ENCODE assay signal across 20 cellular contexts in the genomic region with DNA sequence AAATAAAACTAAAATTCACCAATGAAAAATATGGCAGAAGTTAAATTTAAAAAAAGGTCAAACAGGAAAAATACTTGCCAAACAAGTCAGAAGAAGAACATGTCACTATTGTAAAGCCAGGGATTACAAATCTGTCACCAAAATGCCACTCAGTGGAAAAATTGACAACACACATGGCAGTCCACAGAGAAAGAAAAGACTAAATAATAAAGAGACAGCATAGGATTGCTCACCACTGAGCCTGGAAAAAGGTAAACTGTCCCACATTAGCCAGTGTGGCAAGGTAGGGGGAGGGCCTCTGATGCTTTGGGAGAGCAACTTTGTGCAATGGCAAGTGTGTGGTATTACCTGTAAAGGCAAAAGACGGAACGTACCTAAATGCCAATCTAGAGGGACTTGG.
DNase-seq lines count a peak whose midpoint lies in the region; ATAC-seq lines count a peak whose summit lies in the region.
"Had no signal": no experiment of that assay in that cellular context is flagged by ENCODE, and none has a peak within 500 bp of the region (broad histone marks: within the 10 kb centered on the region; RNA-seq: fewer than 3 reads in every experiment).

No MANE protein-coding gene starts in this region.

- H3K27ac Mint-ChIP-seq in activated naive CD4-positive, alpha-beta T cell treated with anti-CD3 and anti-CD28 coated beads for 36 hours = peak overlapping the region; percentile 42
- peak overlapping the region; percentile 59 to 82 for H3K27ac Mint-ChIP-seq in stimulated activated naive CD8-positive, alpha-beta T cell treated with anti-CD3 and anti-CD28 coated beads, Interleukin-15, amount 100 ng/mL, for 72 hours

- no peak for DNase-seq in activated naive CD4-positive, alpha-beta T cell treated with anti-CD3 and anti-CD28 coated beads for 36 hours
- no peak for DNase-seq in activated naive CD4-positive, alpha-beta T cell treated with anti-CD3 and anti-CD28 coated beads, Interleukin-2, amount 50 U/mL, for 16 hours
- DNase-seq in MV-4-11 (lab: John Stamatoyannopoulos, UW) (peak; percentile 3), dermis microvascular lymphatic vessel endothelial cell (ENCODE audit: low read depth in 2 of 2) (peak; percentile 17 to 89), DMS153 (lab: John Stamatoyannopoulos, UW) (no peak), cerebellar nuclear complex (lab: John Stamatoyannopoulos, UW) (no peak), NCI-H2029 (lab: John Stamatoyannopoulos, UW) (no peak)
- no peak for DNase-seq in stimulated activated naive CD8-positive, alpha-beta T cell treated with anti-CD3 and anti-CD28 coated beads, Interleukin-15, amount 100 ng/mL, for 72 hours
- DNase-seq: caudate nucleus; effector CD8-positive, alpha-beta T cell; head of caudate nucleus; islet precursor cell; NCI-H1417; NCI-H748 treated with DMSO at 0.1 percent for 48 hours; retina; stimulated activated CD4-positive, alpha-beta T cell treated with anti-CD3 and anti-CD28 coated beads, Interleukin-15, amount 100 ng/mL, for 24 hours; stimulated activated naive CD4-positive, alpha-beta T cell treated with Interleukin-2 at 50 U/mL for 16 hours had no signal

- peak overlapping the region; percentile 23 for H3K4me3 Mint-ChIP-seq in activated naive CD4-positive, alpha-beta T cell treated with anti-CD3 and anti-CD28 coated beads for 36 hours
- peak overlapping the region; percentile 45 to 46 for H3K4me3 Mint-ChIP-seq in stimulated activated naive CD8-positive, alpha-beta T cell treated with anti-CD3 and anti-CD28 coated beads, Interleukin-15, amount 100 ng/mL, for 72 hours
- H3K4me3 Mint-ChIP-seq: neural crest cell had no signal

- no peak for ATAC-seq in stimulated activated naive CD8-positive, alpha-beta T cell treated with anti-CD3 and anti-CD28 coated beads, Interleukin-15, amount 100 ng/mL, for 72 hours
- ATAC-seq: HCT116, Panc1 had no signal

- peaks cover 46% of the 10 kb centered on the region for H3K4me1 Mint-ChIP-seq in activated naive CD4-positive, alpha-beta T cell treated with anti-CD3 and anti-CD28 coated beads for 36 hours (ENCODE audit: low read depth)
- peaks cover 50% of the 10 kb centered on the region for H3K4me1 Mint-ChIP-seq in stimulated activated naive CD8-positive, alpha-beta T cell treated with anti-CD3 and anti-CD28 coated beads, Interleukin-15, amount 100 ng/mL, for 72 hours

- CTCF ChIA-PET in activated naive CD4-positive, alpha-beta T cell treated with anti-CD3 and anti-CD28 coated beads for 36 hours (lab: Charles Lee) = no interaction called here

- no peaks in the 10 kb centered on the region for H3K27me3 Mint-ChIP-seq in activated naive CD4-positive, alpha-beta T cell treated with anti-CD3 and anti-CD28 coated beads for 36 hours (ENCODE audit: low read depth)
- H3K27me3 Mint-ChIP-seq in stimulated activated naive CD8-positive, alpha-beta T cell treated with anti-CD3 and anti-CD28 coated beads, Interleukin-15, amount 100 ng/mL, for 72 hours = no peaks in the 10 kb centered on the region

- intact Hi-C loops in activated naive CD4-positive, alpha-beta T cell treated with anti-CD3 and anti-CD28 coated beads for 36 hours (cut with micrococcal nuclease) = loop anchor here (10.0 kb wide), 3 partner anchors 411 to 1149 kb away; partner anchors contain the start of genes CSGALNACT2 and HNRNPF

- H3K9me3 Mint-ChIP-seq in activated naive CD4-positive, alpha-beta T cell treated with anti-CD3 and anti-CD28 coated beads for 36 hours = no peaks in the 10 kb centered on the region
- no peaks in the 10 kb centered on the region for H3K9me3 Mint-ChIP-seq in stimulated activated naive CD8-positive, alpha-beta T cell treated with anti-CD3 and anti-CD28 coated beads, Interleukin-15, amount 100 ng/mL, for 72 hours
- H3K9me3 Mint-ChIP-seq: neural crest cell had no signal

- H3K36me3 Mint-ChIP-seq in activated naive CD4-positive, alpha-beta T cell treated with anti-CD3 and anti-CD28 coated beads for 36 hours (ENCODE audit: low read depth) = no peaks in the 10 kb centered on the region

Comparison
In these comparisons a context has a peak if more than half of its experiments do, and no peak if none do; other contexts are left out.
1. DNase-seq: peak in MV-4-11 (single experiment) and dermis microvascular lymphatic vessel endothelial cell (2 of 2); none in activated naive CD4-positive, alpha-beta T cell treated with anti-CD3 and anti-CD28 coated beads for 36 hours (single experiment), activated naive CD4-positive, alpha-beta T cell treated with anti-CD3 and anti-CD28 coated beads, Interleukin-2, amount 50 U/mL, for 16 hours (single experiment), stimulated activated naive CD8-positive, alpha-beta T cell treated with anti-CD3 and anti-CD28 coated beads, Interleukin-15, amount 100 ng/mL, for 72 hours (0 of 2), DMS153 (single experiment), cerebellar nuclear complex (0 of 2) and NCI-H2029 (single experiment).